In the genomic region with DNA sequence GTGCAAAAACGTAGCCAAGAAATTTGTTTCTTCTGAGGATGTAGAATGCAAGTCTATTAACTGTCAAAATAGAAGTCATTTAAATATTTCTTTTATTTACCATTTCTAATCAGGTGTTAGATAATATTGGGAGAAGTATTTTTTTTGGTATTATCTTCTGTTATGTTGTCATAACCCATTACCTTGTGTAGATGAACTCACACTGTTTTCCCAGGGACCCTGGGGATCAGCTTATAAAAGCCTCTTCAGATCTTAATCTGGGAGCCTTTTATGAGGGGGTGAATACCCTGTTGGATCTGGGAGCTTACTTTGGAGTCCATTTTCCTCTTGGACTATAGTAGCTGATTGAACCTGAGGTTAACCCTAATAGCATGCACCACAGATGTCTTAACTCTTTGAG, we compare ENCODE assay signal across 16 cellular contexts.
DNase-seq lines count a peak whose midpoint lies in the region; ATAC-seq and TF ChIP-seq lines count a peak whose summit lies in the region.
"Had no signal": no experiment of that assay in that cellular context is flagged by ENCODE, and none has a peak within 500 bp of the region (broad histone marks: within the 10 kb centered on the region; RNA-seq: fewer than 3 reads in every experiment).

No MANE protein-coding gene starts in this region.

- peaks cover 10% of the 10 kb centered on the region for H3K9me3 Mint-ChIP-seq in activated CD4-positive, alpha-beta T cell treated with anti-CD3 and anti-CD28 coated beads, Interleukin-2, amount 10 ng/mL, durations not matched to agents 24 days and 14 days
- peaks cover 12% of the 10 kb centered on the region for H3K9me3 Mint-ChIP-seq in activated CD4-positive, alpha-beta T cell treated with anti-CD3 and anti-CD28 coated beads, Interleukin-2, amount 10 ng/mL, durations not matched to agents 7 days and 5 days
- peaks cover 5% of the 10 kb centered on the region for H3K9me3 Mint-ChIP-seq in nephron
- H3K9me3 Mint-ChIP-seq in activated naive CD4-positive, alpha-beta T cell treated with anti-CD3 and anti-CD28 coated beads, Interleukin-2, amount 10 ng/mL, durations not matched to agents 7 days and 5 days = peaks cover 11% of the 10 kb centered on the region
- H3K9me3 Mint-ChIP-seq in mesothelial cell of epicardium = no peaks in the 10 kb centered on the region

- no peaks in the 10 kb centered on the region for H3K27me3 ChIP-seq in right cardiac atrium (ENCODE audit: control insufficient read depth, insufficient read depth)

- no peak overlapping the region for H3K27ac Mint-ChIP-seq in activated CD4-positive, alpha-beta T cell treated with anti-CD3 and anti-CD28 coated beads, Interleukin-2, amount 10 ng/mL, durations not matched to agents 24 days and 14 days
- no peak overlapping the region for H3K27ac Mint-ChIP-seq in activated CD4-positive, alpha-beta T cell treated with anti-CD3 and anti-CD28 coated beads, Interleukin-2, amount 10 ng/mL, durations not matched to agents 7 days and 5 days
- H3K27ac Mint-ChIP-seq in nephron (peak overlapping the region; percentile 88 to 94 (median 92)), mesothelial cell of epicardium (no peak overlapping the region)
- no peak overlapping the region for H3K27ac Mint-ChIP-seq in activated naive CD4-positive, alpha-beta T cell treated with anti-CD3 and anti-CD28 coated beads, Interleukin-2, amount 10 ng/mL, durations not matched to agents 7 days and 5 days
- H3K27ac Mint-ChIP-seq: CD14-positive monocyte had no signal

- DNase-seq in activated CD4-positive, alpha-beta T cell treated with anti-CD3 and anti-CD28 coated beads, Interleukin-2, amount 10 ng/mL, durations not matched to agents 24 days and 14 days = peak; percentile 32
- no peak for DNase-seq in activated CD4-positive, alpha-beta T cell treated with anti-CD3 and anti-CD28 coated beads, Interleukin-2, amount 10 ng/mL, durations not matched to agents 7 days and 5 days
- DNase-seq in NCI-H524 treated with DMSO at 0.1 percent for 48 hours (lab: John Stamatoyannopoulos, UW) = peak; percentile 38
- DNase-seq in activated naive CD4-positive, alpha-beta T cell treated with anti-CD3 and anti-CD28 coated beads, Interleukin-2, amount 10 ng/mL, durations not matched to agents 7 days and 5 days = no peak
- no peak for DNase-seq in right cardiac atrium
- DNase-seq in mesothelial cell of epicardium (ENCODE audit: low spot score in 2 of 2, unreplicated experiment in 2 of 2) = no peak
- DNase-seq in NCI-H1436 treated with DMSO at 0.1 percent for 48 hours (lab: John Stamatoyannopoulos, UW) = no peak
- DNase-seq: Caco-2, H9, NCI-H1436, NCI-H2081 treated with DMSO at 0.1 percent for 48 hours, NCI-H446 treated with DMSO at 0.1 percent for 48 hours, PC-3, SK-N-SH had no signal

- H3K9me3 ChIP-seq in right cardiac atrium (ENCODE audit: control insufficient read depth, low read length) = no peaks in the 10 kb centered on the region
- H3K9me3 ChIP-seq: Caco-2, SK-N-SH had no signal

- intact Hi-C loops in activated CD4-positive, alpha-beta T cell treated with anti-CD3 and anti-CD28 coated beads, Interleukin-2, amount 10 ng/mL, durations not matched to agents 24 days and 14 days (cut with micrococcal nuclease) = no loop called here
- intact Hi-C loops in right cardiac atrium (cut with DNase I) = no loop called here

- no peak overlapping the region for H3K4me3 ChIP-seq in right cardiac atrium (ENCODE audit: low read length)

- peaks cover 5% of the 10 kb centered on the region for H3K36me3 Mint-ChIP-seq in activated CD4-positive, alpha-beta T cell treated with anti-CD3 and anti-CD28 coated beads, Interleukin-2, amount 10 ng/mL, durations not matched to agents 24 days and 14 days (ENCODE audit: low read depth)
- peaks cover 19% of the 10 kb centered on the region for H3K36me3 Mint-ChIP-seq in activated CD4-positive, alpha-beta T cell treated with anti-CD3 and anti-CD28 coated beads, Interleukin-2, amount 10 ng/mL, durations not matched to agents 7 days and 5 days (ENCODE audit: low read depth)
- H3K36me3 Mint-ChIP-seq in nephron (ENCODE audit: low read depth) (no peaks in the 10 kb centered on the region), mesothelial cell of epicardium (no peaks in the 10 kb centered on the region)
- H3K36me3 Mint-ChIP-seq in activated naive CD4-positive, alpha-beta T cell treated with anti-CD3 and anti-CD28 coated beads, Interleukin-2, amount 10 ng/mL, durations not matched to agents 7 days and 5 days = peaks cover 16% of the 10 kb centered on the region
- H3K36me3 Mint-ChIP-seq: CD14-positive monocyte had no signal

- H3K4me1 Mint-ChIP-seq in activated CD4-positive, alpha-beta T cell treated with anti-CD3 and anti-CD28 coated beads, Interleukin-2, amount 10 ng/mL, durations not matched to agents 24 days and 14 days = peaks cover 22% of the 10 kb centered on the region
- H3K4me1 Mint-ChIP-seq in activated CD4-positive, alpha-beta T cell treated with anti-CD3 and anti-CD28 coated beads, Interleukin-2, amount 10 ng/mL, durations not matched to agents 7 days and 5 days = peaks cover 23% of the 10 kb centered on the region
- H3K4me1 Mint-ChIP-seq in nephron = peaks cover 53% of the 10 kb centered on the region
- peaks cover 24% of the 10 kb centered on the region for H3K4me1 Mint-ChIP-seq in activated naive CD4-positive, alpha-beta T cell treated with anti-CD3 and anti-CD28 coated beads, Interleukin-2, amount 10 ng/mL, durations not matched to agents 7 days and 5 days
- peaks cover 44% of the 10 kb centered on the region for H3K4me1 Mint-ChIP-seq in mesothelial cell of epicardium

- H3K27me3 Mint-ChIP-seq in activated CD4-positive, alpha-beta T cell treated with anti-CD3 and anti-CD28 coated beads, Interleukin-2, amount 10 ng/mL, durations not matched to agents 24 days and 14 days = no peaks in the 10 kb centered on the region
- no peaks in the 10 kb centered on the region for H3K27me3 Mint-ChIP-seq in activated CD4-positive, alpha-beta T cell treated with anti-CD3 and anti-CD28 coated beads, Interleukin-2, amount 10 ng/mL, durations not matched to agents 7 days and 5 days
- H3K27me3 Mint-ChIP-seq in nephron (ENCODE audit: low read depth) (no peaks in the 10 kb centered on the region), mesothelial cell of epicardium (ENCODE audit: low read depth) (no peaks in the 10 kb centered on the region)
- H3K27me3 Mint-ChIP-seq in activated naive CD4-positive, alpha-beta T cell treated with anti-CD3 and anti-CD28 coated beads, Interleukin-2, amount 10 ng/mL, durations not matched to agents 7 days and 5 days = no peaks in the 10 kb centered on the region

- ATAC-seq in right cardiac atrium = no peak
- ATAC-seq: PC-3 had no signal

- TF ChIP-seq CTCF in nephron (IDR thresholded peaks at IDR 0.05; ENCODE audit: unreplicated experiment in 3 of 3) = no peak
- TF ChIP-seq CTCF in mesothelial cell of epicardium (IDR thresholded peaks at IDR 0.05; ENCODE audit: unreplicated experiment) = no peak

- H3K4me1 ChIP-seq in right cardiac atrium (ENCODE audit: control insufficient read depth, insufficient read depth, low read length) = no peaks in the 10 kb centered on the region
- H3K4me1 ChIP-seq: Caco-2 had no signal

- no peak overlapping the region for H3K4me3 Mint-ChIP-seq in activated CD4-positive, alpha-beta T cell treated with anti-CD3 and anti-CD28 coated beads, Interleukin-2, amount 10 ng/mL, durations not matched to agents 24 days and 14 days
- H3K4me3 Mint-ChIP-seq in activated CD4-positive, alpha-beta T cell treated with anti-CD3 and anti-CD28 coated beads, Interleukin-2, amount 10 ng/mL, durations not matched to agents 7 days and 5 days = no peak overlapping the region
- H3K4me3 Mint-ChIP-seq in nephron (no peak overlapping the region), mesothelial cell of epicardium (no peak overlapping the region)
- no peak overlapping the region for H3K4me3 Mint-ChIP-seq in activated naive CD4-positive, alpha-beta T cell treated with anti-CD3 and anti-CD28 coated beads, Interleukin-2, amount 10 ng/mL, durations not matched to agents 7 days and 5 days
- H3K4me3 Mint-ChIP-seq: CD14-positive monocyte, H9 had no signal

- CTCF ChIA-PET in activated CD4-positive, alpha-beta T cell treated with anti-CD3 and anti-CD28 coated beads, Interleukin-2, amount 10 ng/mL, durations not matched to agents 7 days and 5 days (lab: Charles Lee) = interaction anchor here (2.2 kb wide), 1 partner anchor 20 kb away, joined by 6 read pairs; no protein-coding TSS in a partner anchor
- CTCF ChIA-PET in activated naive CD4-positive, alpha-beta T cell treated with anti-CD3 and anti-CD28 coated beads, Interleukin-2, amount 10 ng/mL, durations not matched to agents 7 days and 5 days (lab: Charles Lee) = interaction anchor here (0.8 kb wide), 1 partner anchor 461 kb away, joined by 4 read pairs; no protein-coding TSS in a partner anchor

- no peak overlapping the region for H3K27ac ChIP-seq in right cardiac atrium (ENCODE audit: low read length)

- POLR2A ChIA-PET in activated CD4-positive, alpha-beta T cell treated with anti-CD3 and anti-CD28 coated beads, Interleukin-2, amount 10 ng/mL, durations not matched to agents 7 days and 5 days (lab: Charles Lee) = no interaction called here

- WGBS in right cardiac atrium = 54% methylated on average over 1 of the region's 1 CpG

Comparison
In these comparisons a context has a peak if more than half of its experiments do, and no peak if none do; other contexts are left out.
1. DNase-seq: peak in activated CD4-positive, alpha-beta T cell treated with anti-CD3 and anti-CD28 coated beads, Interleukin-2, amount 10 ng/mL, durations not matched to agents 24 days and 14 days (single experiment) and NCI-H524 treated with DMSO at 0.1 percent for 48 hours (single experiment); none in activated CD4-positive, alpha-beta T cell treated with anti-CD3 and anti-CD28 coated beads, Interleukin-2, amount 10 ng/mL, durations not matched to agents 7 days and 5 days (single experiment), activated naive CD4-positive, alpha-beta T cell treated with anti-CD3 and anti-CD28 coated beads, Interleukin-2, amount 10 ng/mL, durations not matched to agents 7 days and 5 days (single experiment), right cardiac atrium (0 of 3), mesothelial cell of epicardium (0 of 2) and NCI-H1436 treated with DMSO at 0.1 percent for 48 hours (single experiment).
2. H3K27ac Mint-ChIP-seq: peak in nephron (3 of 3); none in activated CD4-positive, alpha-beta T cell treated with anti-CD3 and anti-CD28 coated beads, Interleukin-2, amount 10 ng/mL, durations not matched to agents 24 days and 14 days (single experiment), activated CD4-positive, alpha-beta T cell treated with anti-CD3 and anti-CD28 coated beads, Interleukin-2, amount 10 ng/mL, durations not matched to agents 7 days and 5 days (single experiment), activated naive CD4-positive, alpha-beta T cell treated with anti-CD3 and anti-CD28 coated beads, Interleukin-2, amount 10 ng/mL, durations not matched to agents 7 days and 5 days (single experiment) and mesothelial cell of epicardium (single experiment).